1 cellular context compared by ENCODE assay signal in genomic region chr14:35304812-35305462, GRCh38.
A peak's percentile ranks its signal among the peaks of the same experiment; 100 is the strongest.
TF ChIP-seq lines count a peak whose summit lies in the region.

No MANE protein-coding gene starts in this region.

TF ChIP-seq in HepG2, 621 proteins besides CTCF, POLR2A, EP300 and RAD21 (continued from another document):
- no peak for TF ChIP-seq CSRNP1 (CRISPR knock-in tag; IDR thresholded peaks at IDR 0.05)
- TF ChIP-seq YEATS2 (CRISPR knock-in tag; IDR thresholded peaks at IDR 0.05; ENCODE audit: borderline replicate concordance) = no peak
- peak; percentile 77 for TF ChIP-seq ZMYM3 (CRISPR knock-in tag; IDR thresholded peaks at IDR 0.05)
- TF ChIP-seq ZNF263 (CRISPR knock-in tag; IDR thresholded peaks at IDR 0.05) = 0 out of 2 replicates have a peak, but pooled peaks have one; percentile 43
- peak; percentile 69 for TF ChIP-seq ZNF770 (CRISPR knock-in tag; IDR thresholded peaks at IDR 0.05)
- no peak for TF ChIP-seq JARID2 (CRISPR knock-in tag; IDR thresholded peaks at IDR 0.05; ENCODE audit: insufficient replicate concordance)
- no peak for TF ChIP-seq MLXIP (CRISPR knock-in tag; IDR thresholded peaks at IDR 0.05; ENCODE audit: borderline replicate concordance)
- TF ChIP-seq ATF1 (CRISPR knock-in tag; IDR thresholded peaks at IDR 0.05) = no peak
- no peak for TF ChIP-seq MEF2D (CRISPR knock-in tag; IDR thresholded peaks at IDR 0.05)
- TF ChIP-seq CEBPG (CRISPR knock-in tag; IDR thresholded peaks at IDR 0.05) = no peak
- peak; percentile 98 for TF ChIP-seq ZNF121 (CRISPR knock-in tag; IDR thresholded peaks at IDR 0.05)
- no peak for TF ChIP-seq TBP (CRISPR knock-in tag; IDR thresholded peaks at IDR 0.05)
- TF ChIP-seq ZSCAN29 (CRISPR knock-in tag; conservative IDR thresholded peaks at IDR 0.05) = no peak
- TF ChIP-seq MEIS1 (CRISPR knock-in tag; IDR thresholded peaks at IDR 0.05; ENCODE audit: borderline replicate concordance) = no peak
- TF ChIP-seq ZFP90 (CRISPR knock-in tag; IDR thresholded peaks at IDR 0.05; ENCODE audit: borderline replicate concordance) = no peak
- TF ChIP-seq MYC (CRISPR knock-in tag; IDR thresholded peaks at IDR 0.05; ENCODE audit: borderline replicate concordance) = 0 out of 2 replicates have a peak, but pooled peaks have one; percentile 10
- TF ChIP-seq ZSCAN31 (CRISPR knock-in tag; IDR thresholded peaks at IDR 0.05; ENCODE audit: low read depth) = no peak
- no peak for TF ChIP-seq MXD3 (CRISPR knock-in tag; IDR thresholded peaks at IDR 0.05)
- no peak for TF ChIP-seq PREB (CRISPR knock-in tag; IDR thresholded peaks at IDR 0.05)
